In genomic region chr9:127422787-127423186, GRCh38 we compare ENCODE assay signal across 9 cellular contexts. TPM values are rescaled to one million over a fixed set of nuclear protein-coding genes. Genes with fewer than 3 reads are reported as not detected.
DNase-seq lines count a peak whose midpoint lies in the region; ATAC-seq and TF ChIP-seq lines count a peak whose summit lies in the region.
"Had no signal": no experiment of that assay in that cellular context is flagged by ENCODE, and none has a peak within 500 bp of the region (broad histone marks: within the 10 kb centered on the region; RNA-seq: fewer than 3 reads in every experiment).

No MANE protein-coding gene starts in this region.

- H3K36me3 Mint-ChIP-seq in brain (peaks cover 12% of the 10 kb centered on the region), mesothelial cell of epicardium (peaks cover 5% of the 10 kb centered on the region)

- TF ChIP-seq CTCF in right atrium auricular region (IDR thresholded peaks at IDR 0.05) (no peak), brain (conservative IDR thresholded peaks at IDR 0.05) (no peak), mesothelial cell of epicardium (IDR thresholded peaks at IDR 0.05; ENCODE audit: unreplicated experiment) (no peak), vagina (IDR thresholded peaks at IDR 0.05) (no peak)

- H3K27ac ChIP-seq in right atrium auricular region (no peak overlapping the region), vagina (peak overlapping the region; percentile 68)

- H3K27me3 ChIP-seq in right atrium auricular region = no peaks in the 10 kb centered on the region
- no peaks in the 10 kb centered on the region for H3K27me3 ChIP-seq in vagina

- H3K9me3 Mint-ChIP-seq in brain = peaks cover 0 to 5% (median 0%) of the 10 kb centered on the region in 5 experiments
- H3K9me3 Mint-ChIP-seq in mesothelial cell of epicardium = no peaks in the 10 kb centered on the region

- no peak for DNase-seq in right atrium auricular region (ENCODE audit: low spot score)
- DNase-seq in cardiac septum (ENCODE audit: low spot score) = no peak
- no peak for DNase-seq in mesothelial cell of epicardium (ENCODE audit: low spot score in 2 of 2, unreplicated experiment in 2 of 2)
- DNase-seq in vagina (ENCODE audit: extremely low spot score in 2 of 2) = no peak
- no peak for DNase-seq in pons (ENCODE audit: low spot score)
- no peak for DNase-seq in activated gamma-delta T cell (lab: John Stamatoyannopoulos, UW)
- DNase-seq: stimulated activated CD4-positive, alpha-beta T cell treated with anti-CD3 and anti-CD28 coated beads, Interleukin-4, amount 100 ng/mL, for 1 hour had no signal

- H3K4me1 Mint-ChIP-seq in brain (peaks cover 65% of the 10 kb centered on the region), mesothelial cell of epicardium (peaks cover 42% of the 10 kb centered on the region)

- H3K9me3 ChIP-seq in right atrium auricular region (no peaks in the 10 kb centered on the region), vagina (no peaks in the 10 kb centered on the region)

- intact Hi-C loops in cardiac septum (cut with DNase I) (no loop called here), vagina (cut with DNase I) (no loop called here)

- H3K4me1 ChIP-seq in right atrium auricular region (peaks cover 0 to 32% of the 10 kb centered on the region in 2 donors), vagina (peaks cover 49% of the 10 kb centered on the region)

- H3K27ac Mint-ChIP-seq in brain (peak overlapping the region; percentile 99 to 100 (median 100)), mesothelial cell of epicardium (peak overlapping the region; percentile 100)

- TF ChIP-seq POLR2A in vagina (IDR thresholded peaks at IDR 0.05) = no peak

- no peak for ATAC-seq in HG03565 (IDR thresholded peaks at IDR 0.05; ENCODE audit: unreplicated experiment)

- H3K36me3 ChIP-seq in right atrium auricular region (no peaks in the 10 kb centered on the region), vagina (no peaks in the 10 kb centered on the region)

- H3K4me3 Mint-ChIP-seq in brain = peak overlapping the region; percentile 95 to 100 (median 100)
- peak overlapping the region; percentile 98 for H3K4me3 Mint-ChIP-seq in mesothelial cell of epicardium

- H3K27me3 Mint-ChIP-seq in brain (peaks cover 17% of the 10 kb centered on the region), mesothelial cell of epicardium (ENCODE audit: low read depth) (no peaks in the 10 kb centered on the region)

- H3K4me3 ChIP-seq in right atrium auricular region = peak overlapping the region; percentile 73 to 89
- H3K4me3 ChIP-seq in vagina = peak overlapping the region; percentile 74 to 76

RNA-seq across cellular contexts. Expression of gene ZNF79, which starts 1.4 kb away (rescaled TPM):
- 1 to 10 TPM; 5.7 TPM for total RNA-seq in right atrium auricular region
- total RNA-seq in cardiac septum = 5.5 TPM
- 6.6 TPM for polyA plus RNA-seq in brain (ENCODE audit: insufficient read depth, low read depth, low replicate concordance)
- 11.0 to 12.1 TPM (median 11.6 TPM) in 3 replicates for total RNA-seq in mesothelial cell of epicardium
- 13.3 TPM for total RNA-seq in vagina

RNA-seq across cellular contexts. Expression of gene SLC2A8, which starts 25.8 kb away (rescaled TPM):
- total RNA-seq in right atrium auricular region (10 to 100 TPM; 19.2 to 19.8 TPM), cardiac septum (14.5 TPM), mesothelial cell of epicardium (30.9 to 36.0 TPM (median 32.7 TPM) in 3 replicates), vagina (13.8 TPM)
- polyA plus RNA-seq in brain (ENCODE audit: insufficient read depth, low read depth, low replicate concordance) = 23.4 TPM

RNA-seq across cellular contexts. Expression of gene RPL12, which starts 28.4 kb away (rescaled TPM):
- 1,000 to 10,000 TPM in 1 of 2 donors, 100 to 1,000 TPM in 1; 623 to 1,266 TPM for total RNA-seq in right atrium auricular region
- 407 TPM for total RNA-seq in cardiac septum
- 3,352 TPM for polyA plus RNA-seq in brain (ENCODE audit: insufficient read depth, low read depth, low replicate concordance)
- total RNA-seq in mesothelial cell of epicardium = 1,125 to 1,180 TPM (median 1,165 TPM) in 3 replicates
- 2,572 TPM for total RNA-seq in vagina

RNA-seq across cellular contexts. Expression of gene LRSAM1, which starts 28.5 kb away (rescaled TPM):
- total RNA-seq in right atrium auricular region = 10 to 100 TPM; 12.0 to 23.1 TPM
- total RNA-seq in cardiac septum = 24.4 TPM
- 29.4 TPM for polyA plus RNA-seq in brain (ENCODE audit: insufficient read depth, low read depth, low replicate concordance)
- total RNA-seq in mesothelial cell of epicardium = 27.1 to 28.0 TPM (median 27.4 TPM) in 3 replicates
- 30.0 TPM for total RNA-seq in vagina
